ENCODE assay signal across 9 cellular contexts in genomic region chr15:37102315-37103021, GRCh38. TPM values are rescaled to one million over a fixed set of nuclear protein-coding genes. Genes with fewer than 3 reads are reported as not detected.
DNase-seq lines count a peak whose midpoint lies in the region; ATAC-seq and TF ChIP-seq lines count a peak whose summit lies in the region.
"Had no signal": no experiment of that assay in that cellular context is flagged by ENCODE, and none has a peak within 500 bp of the region (broad histone marks: within the 10 kb centered on the region; RNA-seq: fewer than 3 reads in every experiment).

No MANE protein-coding gene starts in this region.

- DNase-seq in NCI-H2227 (lab: John Stamatoyannopoulos, UW; ENCODE audit: unreplicated experiment) (peak; percentile 20), NCI-H2227 treated with DMSO at 0.1 percent for 48 hours (lab: John Stamatoyannopoulos, UW) (no peak), Peyer's patch (no peak), fibroblast of the aortic adventitia (ENCODE audit: low read depth) (peak; percentile 61)
- DNase-seq in stimulated activated CD4-positive, alpha-beta T cell treated with anti-CD3 and anti-CD28 coated beads, Interleukin-15, amount 100 ng/mL, for 24 hours: no peak

- ATAC-seq in GM19455 (IDR thresholded peaks at IDR 0.05; ENCODE audit: unreplicated experiment) (no peak), GM19397 (IDR thresholded peaks at IDR 0.05; ENCODE audit: unreplicated experiment) (no peak)

- H3K4me3 ChIP-seq in Peyer's patch (peak overlapping the region; percentile 44 to 79 (median 58)), fibroblast of the aortic adventitia (ENCODE audit: low read depth, low read length) (peak overlapping the region; percentile 94), skeletal muscle satellite cell (ENCODE audit: low read length) (no peak overlapping the region)

- H3K4me2 ChIP-seq in skeletal muscle satellite cell (ENCODE audit: low read length): peak overlapping the region; percentile 100

- H3K27ac ChIP-seq in Peyer's patch: peak overlapping the region in 3 of 4 donors; percentile 63 to 93 (median 82)
- H3K27ac ChIP-seq: BLaER1 treated with 17β-estradiol and CSF1 and Interleukin-3, amounts not matched to agents 10 nM and 100 nM had no signal

- no peak for TF ChIP-seq POLR2A in Peyer's patch (IDR thresholded peaks at IDR 0.05)

- H3K36me3 ChIP-seq in Peyer's patch (no peaks in the 10 kb centered on the region), skeletal muscle satellite cell (ENCODE audit: insufficient read depth, low read length) (no peaks in the 10 kb centered on the region)
- H3K36me3 ChIP-seq: BLaER1 treated with 17β-estradiol and CSF1 and Interleukin-3, amounts not matched to agents 10 nM and 100 nM had no signal

- no peaks in the 10 kb centered on the region for H3K9me3 ChIP-seq in Peyer's patch
- no peaks in the 10 kb centered on the region for H3K9me3 ChIP-seq in skeletal muscle satellite cell (replicated peaks; ENCODE audit: low read length)

- TF ChIP-seq CTCF in Peyer's patch (IDR thresholded peaks at IDR 0.05): no peak
- TF ChIP-seq CTCF in fibroblast of the aortic adventitia (IDR thresholded peaks at IDR 0.05; ENCODE audit: insufficient read depth, low read length): no peak

- H3K4me1 ChIP-seq in Peyer's patch: peaks cover 0 to 6% (median 0%) of the 10 kb centered on the region in 4 donors
- peaks cover 2% of the 10 kb centered on the region for H3K4me1 ChIP-seq in skeletal muscle satellite cell (ENCODE audit: control insufficient read depth, insufficient read depth, low read length)

- H3K9ac ChIP-seq in skeletal muscle satellite cell (ENCODE audit: low read depth, low read length): no peak overlapping the region

- H3K27me3 ChIP-seq in Peyer's patch (peaks cover 0 to 12% of the 10 kb centered on the region in 2 donors), skeletal muscle satellite cell (ENCODE audit: control insufficient read depth, insufficient read depth, low read length) (peaks cover 59% of the 10 kb centered on the region)

RNA-seq across cellular contexts. Expression of gene MEIS2, which starts 2.1 kb away (rescaled TPM):
- total RNA-seq in Peyer's patch (10 to 100 TPM in 3 of 4 donors, 1 to 10 TPM in 1; 7.5 to 40.4 (median 21.2) TPM), fibroblast of the aortic adventitia (ENCODE audit: low replicate concordance) (43.7 and 84.0 TPM in 2 replicates)
- total RNA-seq in skeletal muscle satellite cell (2012; rRNA removed): 29.1 and 34.7 TPM in 2 replicates

Comparison
In these comparisons a context has a peak if more than half of its experiments do, and no peak if none do; other contexts are left out.
1. DNase-seq: peak in NCI-H2227 (single experiment) and fibroblast of the aortic adventitia (single experiment); none in NCI-H2227 treated with DMSO at 0.1 percent for 48 hours (single experiment), Peyer's patch (0 of 3) and stimulated activated CD4-positive, alpha-beta T cell treated with anti-CD3 and anti-CD28 coated beads, Interleukin-15, amount 100 ng/mL, for 24 hours (single experiment).